9 cellular contexts compared by ENCODE assay signal in genomic region chr17:39618252-39618913, GRCh38. TPM values are rescaled to one million over a fixed set of nuclear protein-coding genes. Genes with fewer than 3 reads are reported as not detected.
DNase-seq lines count a peak whose midpoint lies in the region; ATAC-seq, FAIRE-seq and TF ChIP-seq lines count a peak whose summit lies in the region.
"Had no signal": no experiment of that assay in that cellular context is flagged by ENCODE, and none has a peak within 500 bp of the region (broad histone marks: within the 10 kb centered on the region; RNA-seq: fewer than 3 reads in every experiment).

No MANE protein-coding gene starts in this region.

- H3K4me1 ChIP-seq in kidney (ENCODE audit: control insufficient read depth in 1 of 2, insufficient read depth in 1 of 2, low read depth in 1 of 2, low read length in 2 of 2) (peaks cover 3 to 8% of the 10 kb centered on the region in 2 donors), thyroid gland (peaks cover 7 to 10% of the 10 kb centered on the region in 2 donors)

- FAIRE-seq in kidney (lab: Jason Lieb, UNC), result no peak

- peak overlapping the region in 1 of 2 donors; percentile 59 for H3K9ac ChIP-seq in kidney (ENCODE audit: low read length in 2 of 2)

- no peak overlapping the region for H3K27ac ChIP-seq in kidney (ENCODE audit: low read depth in 2 of 2, low read length in 2 of 2)
- peak overlapping the region; percentile 33 to 68 (median 34) for H3K27ac ChIP-seq in thyroid gland

- peak overlapping the region; percentile 65 for H3K4me3 Mint-ChIP-seq in activated T-helper 2 cell treated with anti-CD3 and anti-CD28 coated beads, Interferon-gamma antibody, Interleukin-2, Interleukin-4, amounts not matched to agents 10 μg/mL and 5 μg/mL and 100 μg/mL, durations not matched to agents 14 hours and 24 hours and 36 hours (ENCODE audit: low read depth)

- H3K9me3 ChIP-seq in kidney (ENCODE audit: control insufficient read depth in 1 of 2, low read length in 2 of 2) (no peaks in the 10 kb centered on the region), thyroid gland (no peaks in the 10 kb centered on the region)

- intact Hi-C loops in activated T-helper 2 cell treated with anti-CD3 and anti-CD28 coated beads, Interferon-gamma antibody, Interleukin-2, Interleukin-4, amounts not matched to agents 10 μg/mL and 5 μg/mL and 100 μg/mL, durations not matched to agents 14 hours and 24 hours and 36 hours (cut with micrococcal nuclease), result no loop called here
- intact Hi-C loops in kidney (cut with DNase I), result no loop called here
- intact Hi-C loops in thyroid gland (cut with DNase I), result no loop called here

- no peak overlapping the region for H3K27ac Mint-ChIP-seq in activated T-helper 2 cell treated with anti-CD3 and anti-CD28 coated beads, Interferon-gamma antibody, Interleukin-2, Interleukin-4, amounts not matched to agents 10 μg/mL and 5 μg/mL and 100 μg/mL, durations not matched to agents 14 hours and 24 hours and 36 hours

- 3 to 4% methylated on average over 33 of the region's 33 CpGs for WGBS in thyroid gland, 2 donors

- H3K4me1 Mint-ChIP-seq in activated T-helper 2 cell treated with anti-CD3 and anti-CD28 coated beads, Interferon-gamma antibody, Interleukin-2, Interleukin-4, amounts not matched to agents 10 μg/mL and 5 μg/mL and 100 μg/mL, durations not matched to agents 14 hours and 24 hours and 36 hours (ENCODE audit: low read depth), result peaks cover 13% of the 10 kb centered on the region

- H3K27me3 ChIP-seq in BJ (ENCODE audit: control insufficient read depth, insufficient read depth, low read length), result peaks cover 18% of the 10 kb centered on the region
- H3K27me3 ChIP-seq in thyroid gland, result no peaks in the 10 kb centered on the region

- H3K9me3 Mint-ChIP-seq in activated T-helper 2 cell treated with anti-CD3 and anti-CD28 coated beads, Interferon-gamma antibody, Interleukin-2, Interleukin-4, amounts not matched to agents 10 μg/mL and 5 μg/mL and 100 μg/mL, durations not matched to agents 14 hours and 24 hours and 36 hours, result no peaks in the 10 kb centered on the region

- H3K4me3 ChIP-seq in BJ (ENCODE audit: low read depth, low read length) (peak overlapping the region; percentile 49), kidney (ENCODE audit: low read length in 2 of 2) (peak overlapping the region; percentile 68), thyroid gland (replicated peaks in 1 of 3) (peak overlapping the region in 1 of 3 donors; percentile 51)

- DNase-seq in BJ (ENCODE audit: low read depth) (no peak), HEK293T (ENCODE audit: extremely low spot score) (no peak), kidney (peak; percentile 74), thyroid gland (peak; percentile 31 to 40)
- no peak for DNase-seq in activated T-helper 2 cell treated with anti-CD3 and anti-CD28 coated beads, Interferon-gamma antibody, Interleukin-2, Interleukin-4, amounts not matched to agents 10 μg/mL and 5 μg/mL and 100 μg/mL, durations not matched to agents 14 hours and 24 hours and 36 hours (ENCODE audit: low spot score)
- DNase-seq in stimulated activated CD4-positive, alpha-beta T cell treated with anti-CD3 and anti-CD28 coated beads, Interleukin-4, amount 100 ng/mL, for 4 hours, result no peak

- ATAC-seq in HG02623 (IDR thresholded peaks at IDR 0.05; ENCODE audit: unreplicated experiment), result no peak
- ATAC-seq in HG03565 (IDR thresholded peaks at IDR 0.05; ENCODE audit: unreplicated experiment), result no peak

- POLR2A ChIA-PET in BJ (lab: Charles Lee) (no interaction called here), HEK293T (lab: Yijun Ruan, JAX) (interaction anchor here (1.0 to 1.6 kb wide), 6 partner anchors 14 to 418 kb away, joined by 3 to 4 read pairs (median 3); partner anchors contain the start of genes ERBB2 and RPL19)

- TF ChIP-seq POLR2A in thyroid gland (IDR thresholded peaks at IDR 0.05), result no peak

- H3K36me3 Mint-ChIP-seq in activated T-helper 2 cell treated with anti-CD3 and anti-CD28 coated beads, Interferon-gamma antibody, Interleukin-2, Interleukin-4, amounts not matched to agents 10 μg/mL and 5 μg/mL and 100 μg/mL, durations not matched to agents 14 hours and 24 hours and 36 hours (ENCODE audit: low read depth), result no peaks in the 10 kb centered on the region

- TF ChIP-seq CTCF in BJ (IDR thresholded peaks at IDR 0.05; ENCODE audit: insufficient read depth, low read depth, low read length) (no peak), kidney (IDR thresholded peaks at IDR 0.05; ENCODE audit: borderline replicate concordance, extremely low read depth, insufficient read depth) (no peak), thyroid gland (IDR thresholded peaks at IDR 0.05) (no peak)

- H3K36me3 ChIP-seq in BJ (ENCODE audit: control insufficient read depth, insufficient read depth, low read length) (no peaks in the 10 kb centered on the region), kidney (ENCODE audit: control insufficient read depth in 1 of 2, insufficient read depth in 2 of 2, low read length in 2 of 2) (no peaks in the 10 kb centered on the region), thyroid gland (no peaks in the 10 kb centered on the region)

- H3K27me3 Mint-ChIP-seq in activated T-helper 2 cell treated with anti-CD3 and anti-CD28 coated beads, Interferon-gamma antibody, Interleukin-2, Interleukin-4, amounts not matched to agents 10 μg/mL and 5 μg/mL and 100 μg/mL, durations not matched to agents 14 hours and 24 hours and 36 hours (ENCODE audit: low read depth), result peaks cover 36% of the 10 kb centered on the region

- CTCF ChIA-PET in BJ (lab: Yijun Ruan, JAX), result interaction anchor here (1.0 to 8.7 kb wide), 6 partner anchors 8 to 77 kb away, joined by 3 to 193 read pairs (median 132); partner anchors contain the start of genes PNMT, STARD3 and TCAP
- CTCF ChIA-PET in HEK293T (lab: Yijun Ruan, JAX), result interaction anchor here (0.9 to 7.6 kb wide), 4 partner anchors 15 to 454 kb away, joined by 3 to 80 read pairs (median 40); partner anchors contain the start of gene PNMT

TF ChIP-seq in HEK293T, 16 proteins besides CTCF, POLR2A, EP300 and RAD21:
- no peak for TF ChIP-seq BHLHE40 (IDR thresholded peaks at IDR 0.05; ENCODE audit: borderline replicate concordance)
- peak; percentile 47; the same call in 1 of the 2 replicates for TF ChIP-seq PKNOX1 (IDR thresholded peaks at IDR 0.05)

RNA-seq across cellular contexts. Expression of gene PPP1R1B, which starts 8.4 kb away (rescaled TPM):
- polyA plus RNA-seq in BJ (2011; rRNA removed) (not detected in 2 replicates), kidney (ENCODE audit: insufficient read depth, low read depth, low replicate concordance) (22.9 TPM)
- polyA minus RNA-seq in BJ (2011; rRNA and poly(A)+ RNA removed), result not detected in 2 replicates
- not detected in 2 replicates for total RNA-seq in activated T-helper 2 cell treated with anti-CD3 and anti-CD28 coated beads, Interferon-gamma antibody, Interleukin-2, Interleukin-4, amounts not matched to agents 10 μg/mL and 5 μg/mL and 100 μg/mL, durations not matched to agents 14 hours and 24 hours and 36 hours
- total RNA-seq in kidney (31.1 TPM), thyroid gland (1 to 10 TPM in 1 of 4 donors, not detected in 3; 1.2 TPM)

RNA-seq across cellular contexts. Expression of gene NEUROD2, which starts 10.7 kb away (rescaled TPM):
- polyA plus RNA-seq in BJ (2011; rRNA removed) (not detected in 2 replicates), kidney (ENCODE audit: insufficient read depth, low read depth, low replicate concordance) (not detected)
- not detected in 2 replicates for polyA minus RNA-seq in BJ (2011; rRNA and poly(A)+ RNA removed)
- total RNA-seq in activated T-helper 2 cell treated with anti-CD3 and anti-CD28 coated beads, Interferon-gamma antibody, Interleukin-2, Interleukin-4, amounts not matched to agents 10 μg/mL and 5 μg/mL and 100 μg/mL, durations not matched to agents 14 hours and 24 hours and 36 hours, result not detected in 2 replicates
- total RNA-seq in kidney (not detected), thyroid gland (not detected)
- total RNA-seq: NCI-H460 had no signal

RNA-seq across cellular contexts. Expression of gene STARD3, which starts 18.6 kb away (rescaled TPM):
- polyA plus RNA-seq in BJ (2011; rRNA removed) (51.6 and 93.8 TPM in 2 replicates), kidney (ENCODE audit: insufficient read depth, low read depth, low replicate concordance) (32.1 TPM)
- 34.6 and 53.3 TPM in 2 replicates for polyA minus RNA-seq in BJ (2011; rRNA and poly(A)+ RNA removed)
- total RNA-seq in activated T-helper 2 cell treated with anti-CD3 and anti-CD28 coated beads, Interferon-gamma antibody, Interleukin-2, Interleukin-4, amounts not matched to agents 10 μg/mL and 5 μg/mL and 100 μg/mL, durations not matched to agents 14 hours and 24 hours and 36 hours, result 51.5 and 54.4 TPM in 2 replicates
- total RNA-seq in kidney (47.6 TPM), thyroid gland (10 to 100 TPM; 44.5 to 73.6 (median 53.0) TPM)

RNA-seq across cellular contexts. Expression of gene TCAP, which starts 46.8 kb away (rescaled TPM):
- polyA plus RNA-seq in BJ (2011; rRNA removed) (0.16 and 0.22 TPM in 2 replicates), kidney (ENCODE audit: insufficient read depth, low read depth, low replicate concordance) (1.7 TPM)
- polyA minus RNA-seq in BJ (2011; rRNA and poly(A)+ RNA removed), result 0.41 and 0.62 TPM in 2 replicates
- total RNA-seq in activated T-helper 2 cell treated with anti-CD3 and anti-CD28 coated beads, Interferon-gamma antibody, Interleukin-2, Interleukin-4, amounts not matched to agents 10 μg/mL and 5 μg/mL and 100 μg/mL, durations not matched to agents 14 hours and 24 hours and 36 hours, result 0.76 and 0.87 TPM in 2 replicates
- total RNA-seq in kidney (1.5 TPM), thyroid gland (1 to 10 TPM in 3 of 4 donors, under 1 TPM in 1; 0.63 to 2.1 (median 1.5) TPM)

RNA-seq across cellular contexts. Expression of gene PNMT, which starts 49.9 kb away (rescaled TPM):
- polyA plus RNA-seq in BJ (2011; rRNA removed) (not detected in 2 replicates), kidney (ENCODE audit: insufficient read depth, low read depth, low replicate concordance) (2.0 TPM)
- not detected in 2 replicates for polyA minus RNA-seq in BJ (2011; rRNA and poly(A)+ RNA removed)
- total RNA-seq in activated T-helper 2 cell treated with anti-CD3 and anti-CD28 coated beads, Interferon-gamma antibody, Interleukin-2, Interleukin-4, amounts not matched to agents 10 μg/mL and 5 μg/mL and 100 μg/mL, durations not matched to agents 14 hours and 24 hours and 36 hours, result not detected in 2 replicates
- total RNA-seq in kidney (8.2 TPM), thyroid gland (1 to 10 TPM in 3 of 4 donors, not detected in 1; 1.1 to 3.3 (median 1.2) TPM)
- total RNA-seq: NCI-H460 had no signal

Comparison
In these comparisons a context has a peak if more than half of its experiments do, and no peak if none do; other contexts are left out.
1. DNase-seq: peak in kidney (single experiment) and thyroid gland (2 of 2); none in BJ (single experiment), HEK293T (single experiment), activated T-helper 2 cell treated with anti-CD3 and anti-CD28 coated beads, Interferon-gamma antibody, Interleukin-2, Interleukin-4, amounts not matched to agents 10 μg/mL and 5 μg/mL and 100 μg/mL, durations not matched to agents 14 hours and 24 hours and 36 hours (single experiment) and stimulated activated CD4-positive, alpha-beta T cell treated with anti-CD3 and anti-CD28 coated beads, Interleukin-4, amount 100 ng/mL, for 4 hours (0 of 2).
2. H3K27ac ChIP-seq: peak in thyroid gland (3 of 3); none in kidney (0 of 2).
3. RNA of gene PPP1R1B, which starts 8.4 kb away (total RNA-seq): 31.1 TPM in kidney (single experiment); 1.2 TPM in thyroid gland and not detected in activated T-helper 2 cell treated with anti-CD3 and anti-CD28 coated beads, Interferon-gamma antibody, Interleukin-2, Interleukin-4, amounts not matched to agents 10 μg/mL and 5 μg/mL and 100 μg/mL, durations not matched to agents 14 hours and 24 hours and 36 hours; every median in the first group is over 10 times any median in the second.